Comparison of ENCODE assay signal across 8 cellular contexts in the genomic region with DNA sequence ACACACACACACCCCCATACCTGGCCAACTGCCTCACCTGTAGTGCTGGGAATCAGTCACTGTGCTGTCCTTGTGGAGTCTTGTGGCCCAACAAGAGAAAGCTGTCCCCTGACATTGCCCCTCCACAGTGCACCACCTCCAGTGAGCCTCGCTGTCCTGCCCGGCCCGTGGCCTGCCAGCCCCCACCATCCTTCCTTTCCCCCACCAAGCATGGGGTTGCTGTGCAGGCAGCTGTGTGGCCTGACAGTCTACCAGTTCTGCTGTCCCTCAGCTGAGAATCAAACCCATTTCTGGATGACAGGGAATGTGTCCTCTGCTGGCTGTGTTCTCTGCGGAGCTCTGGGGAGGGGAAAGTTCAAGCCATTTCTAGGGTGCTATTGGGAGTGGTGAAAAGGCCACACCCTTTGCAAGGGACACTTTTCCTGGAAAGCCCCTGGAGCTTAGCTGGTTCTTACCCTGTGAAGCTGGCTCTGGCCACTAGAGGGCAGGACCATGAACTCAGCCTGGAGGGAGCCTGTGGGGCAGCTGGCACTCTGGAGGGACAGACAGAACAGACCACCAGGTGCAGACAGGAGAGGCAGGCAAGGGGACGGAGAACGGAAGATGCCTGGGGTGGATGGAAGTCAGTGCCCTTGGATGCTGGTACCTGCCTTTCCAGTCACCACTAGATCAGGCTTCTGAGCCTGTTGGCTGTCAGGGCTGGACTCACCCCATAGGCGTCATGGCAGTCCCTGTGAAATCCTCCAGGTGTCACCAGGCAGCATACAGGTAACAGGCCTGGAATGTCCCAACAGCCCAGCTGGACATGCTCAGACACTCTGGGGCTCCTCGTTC. TPM values are rescaled to one million over a fixed set of nuclear protein-coding genes. Genes with fewer than 3 reads are reported as not detected.
A peak's percentile ranks its signal among the peaks of the same experiment; 100 is the strongest.
DNase-seq lines count a peak whose midpoint lies in the region; ATAC-seq and TF ChIP-seq lines count a peak whose summit lies in the region.

No MANE protein-coding gene starts in this region.

- H3K4me3 ChIP-seq in RWPE2 (ENCODE audit: severe bottlenecking), result no peak overlapping the region

- no peaks in the 10 kb centered on the region for H3K27me3 ChIP-seq in CD4-positive, alpha-beta T cell (ENCODE audit: control insufficient read depth, insufficient read depth, low read length)
- H3K27me3 ChIP-seq in RWPE2 (ENCODE audit: insufficient read depth, poor library complexity, severe bottlenecking), result no peaks in the 10 kb centered on the region

- H3K27me3 Mint-ChIP-seq in CD4-positive, alpha-beta T cell, result peaks cover 12% of the 10 kb centered on the region
- peaks cover 7% of the 10 kb centered on the region for H3K27me3 Mint-ChIP-seq in progenitor cell of endocrine pancreas

- intact Hi-C loops in CD4-positive, alpha-beta T cell (cut with DNase I, micrococcal nuclease), result loop anchor here in 1 of 2 experiments (10.0 kb wide), 1 partner anchor 675 kb away; the partner anchor contains the start of gene ZNF438

- H3K4me1 ChIP-seq in RWPE2 (ENCODE audit: insufficient read depth, poor library complexity, severe bottlenecking), result no peaks in the 10 kb centered on the region

- no peaks in the 10 kb centered on the region for H3K36me3 Mint-ChIP-seq in CD4-positive, alpha-beta T cell (ENCODE audit: low read depth)
- H3K36me3 Mint-ChIP-seq in progenitor cell of endocrine pancreas (ENCODE audit: insufficient read depth), result no peaks in the 10 kb centered on the region

- TF ChIP-seq CTCF in CD4-positive, alpha-beta T cell (IDR thresholded peaks at IDR 0.05), result peak; percentile 66
- TF ChIP-seq CTCF in RWPE2 (IDR thresholded peaks at IDR 0.05; ENCODE audit: poor library complexity, severe bottlenecking) (peak; percentile 73), progenitor cell of endocrine pancreas (IDR thresholded peaks at IDR 0.05; ENCODE audit: unreplicated experiment) (peak; percentile 90)

- H3K9me3 ChIP-seq in CD4-positive, alpha-beta T cell (ENCODE audit: control insufficient read depth, low read length), result no peaks in the 10 kb centered on the region
- H3K9me3 ChIP-seq in RWPE2 (ENCODE audit: severe bottlenecking), result no peaks in the 10 kb centered on the region

- no peak overlapping the region for H3K27ac Mint-ChIP-seq in CD4-positive, alpha-beta T cell
- peak overlapping the region; percentile 3 for H3K27ac Mint-ChIP-seq in progenitor cell of endocrine pancreas

- peaks cover 5% of the 10 kb centered on the region for H3K4me1 Mint-ChIP-seq in CD4-positive, alpha-beta T cell (ENCODE audit: low read depth)
- no peaks in the 10 kb centered on the region for H3K4me1 Mint-ChIP-seq in progenitor cell of endocrine pancreas (ENCODE audit: low read depth)

- peak; percentile 29 to 63 (median 40) for DNase-seq in CD4-positive, alpha-beta T cell
- peak; percentile 54 for DNase-seq in GM19240 (ENCODE audit: insufficient read length, low spot score)
- no peak for DNase-seq in RWPE2 (ENCODE audit: low spot score)
- peak; percentile 35 for DNase-seq in activated effector memory CD4-positive, alpha-beta T cell treated with Interleukin-2 at 50 U/mL for 16 hours
- DNase-seq in glomerular visceral epithelial cell (ENCODE audit: extremely low spot score), result peak; percentile 63
- peak; percentile 62 for DNase-seq in progenitor cell of endocrine pancreas (ENCODE audit: low spot score, unreplicated experiment)
- no peak for DNase-seq in NCI-H187 (lab: John Stamatoyannopoulos, UW)

- H3K4me3 Mint-ChIP-seq in CD4-positive, alpha-beta T cell, result no peak overlapping the region
- no peak overlapping the region for H3K4me3 Mint-ChIP-seq in progenitor cell of endocrine pancreas (ENCODE audit: low read depth)

- no peaks in the 10 kb centered on the region for H3K9me3 Mint-ChIP-seq in CD4-positive, alpha-beta T cell
- no peaks in the 10 kb centered on the region for H3K9me3 Mint-ChIP-seq in progenitor cell of endocrine pancreas (ENCODE audit: low read depth)

- CTCF ChIA-PET in CD4-positive, alpha-beta T cell (lab: Charles Lee), result interaction anchor here (0.7 to 2.1 kb wide), 3 partner anchors 13 to 232 kb away, joined by 3 to 6 read pairs (median 5); no protein-coding TSS in a partner anchor

- POLR2A ChIA-PET in CD4-positive, alpha-beta T cell (lab: Charles Lee), result interaction anchor here (1.1 to 1.2 kb wide), 2 partner anchors 11 to 232 kb away, joined by 4 read pairs; no protein-coding TSS in a partner anchor

- H3K27ac ChIP-seq in CD4-positive, alpha-beta T cell (ENCODE audit: low read depth, low read length), result no peak overlapping the region
- no peak overlapping the region for H3K27ac ChIP-seq in RWPE2 (ENCODE audit: poor library complexity, severe bottlenecking)

- no peaks in the 10 kb centered on the region for H3K36me3 ChIP-seq in RWPE2 (ENCODE audit: low read depth)

- ATAC-seq in CD4-positive, alpha-beta T cell (ENCODE audit: poor library complexity), result peak; percentile 80
- ATAC-seq in HG03442 (IDR thresholded peaks at IDR 0.05; ENCODE audit: unreplicated experiment) (peak; percentile 92), RWPE2 (ENCODE audit: low read depth) (peak; percentile 84)

RNA-seq across cellular contexts. Expression of gene MTPAP, which starts 10.5 kb away (rescaled TPM):
- 10 to 100 TPM; 33.0 to 35.1 TPM for total RNA-seq in CD4-positive, alpha-beta T cell
- total RNA-seq in progenitor cell of endocrine pancreas, result 29.5 and 32.4 TPM in 2 replicates

Comparison
In these comparisons a context has a peak if more than half of its experiments do, and no peak if none do; other contexts are left out.
1. DNase-seq: peak in CD4-positive, alpha-beta T cell (10 of 10), GM19240 (single experiment), activated effector memory CD4-positive, alpha-beta T cell treated with Interleukin-2 at 50 U/mL for 16 hours (single experiment), glomerular visceral epithelial cell (single experiment) and progenitor cell of endocrine pancreas (single experiment); none in RWPE2 (single experiment) and NCI-H187 (0 of 2).
2. Peak in every context shown above with its lines, with median percentiles within 50 percentile points of each other: ATAC-seq and CTCF ChIP-seq.